ENCODE assay signal across 17 cellular contexts in genomic region chr12:127509066-127509778, GRCh38.
DNase-seq lines count a peak whose midpoint lies in the region; ATAC-seq and TF ChIP-seq lines count a peak whose summit lies in the region.
"Had no signal": no experiment of that assay in that cellular context is flagged by ENCODE, and none has a peak within 500 bp of the region (broad histone marks: within the 10 kb centered on the region; RNA-seq: fewer than 3 reads in every experiment).

No MANE protein-coding gene starts in this region.

- peak overlapping the region; percentile 76 for H4K91ac ChIP-seq in IMR-90 (ENCODE audit: insufficient read depth, low read depth, low read length)

- peaks cover 5% of the 10 kb centered on the region for H3K9me3 Mint-ChIP-seq in activated CD4-positive, alpha-beta T cell treated with anti-CD3 and anti-CD28 coated beads, Interleukin-2, amount 10 ng/mL, durations not matched to agents 7 days and 5 days

- H4K5ac ChIP-seq in IMR-90 (ENCODE audit: low read depth, low read length), result 0 out of 2 replicates have a peak overlapping the region, but pooled peaks have one; percentile 30

- no peaks in the 10 kb centered on the region for H3K27me3 Mint-ChIP-seq in activated CD4-positive, alpha-beta T cell treated with anti-CD3 and anti-CD28 coated beads, Interleukin-2, amount 10 ng/mL, durations not matched to agents 7 days and 5 days

- peak overlapping the region; percentile 72 for H2BK20ac ChIP-seq in IMR-90 (ENCODE audit: low read depth, low read length)

- H3K4me3 ChIP-seq in AG09309 (ENCODE audit: control insufficient read depth, low read depth, low read length) (no peak overlapping the region), IMR-90 (ENCODE audit: insufficient read depth, low read depth, low read length) (no peak overlapping the region)

- no peak overlapping the region for H3K9ac ChIP-seq in IMR-90 (ENCODE audit: low read depth, low read length)

- no peak overlapping the region for H3K4me3 Mint-ChIP-seq in activated CD4-positive, alpha-beta T cell treated with anti-CD3 and anti-CD28 coated beads, Interleukin-2, amount 10 ng/mL, durations not matched to agents 7 days and 5 days
- H3K4me3 Mint-ChIP-seq: activated CD8-positive, alpha-beta T cell treated with anti-CD3 and anti-CD28 coated beads, Interleukin-2, amount 10 ng/mL, durations not matched to agents 7 days and 5 days had no signal

- no peaks in the 10 kb centered on the region for H3K36me3 ChIP-seq in IMR-90 (ENCODE audit: control insufficient read depth, insufficient read depth, low read length)

- no TSS peak for BruUV-seq in IMR-90 (replicated peaks; lab: Mats Ljungman, UMichigan)

- no peaks in the 10 kb centered on the region for H3K79me1 ChIP-seq in IMR-90 (ENCODE audit: low read depth in 1 of 2, low read length in 2 of 2)

- dilution Hi-C loops in IMR-90 (cut with HindIII; ENCODE audit: low sequenced_read_pairs, unreplicated experiment), result no loop called here

- H3K4me1 Mint-ChIP-seq in activated CD4-positive, alpha-beta T cell treated with anti-CD3 and anti-CD28 coated beads, Interleukin-2, amount 10 ng/mL, durations not matched to agents 7 days and 5 days, result no peaks in the 10 kb centered on the region

- WGBS in IMR-90 (ENCODE audit: extremely low coverage in 2 of 2, insufficient read length in 1 of 2), 2 experiments, result no CpG with 5 or more reads among the region's 6 CpGs

- TF ChIP-seq RAD21 in IMR-90 (IDR thresholded peaks at IDR 0.05; ENCODE audit: low read length), result no peak

- H2BK15ac ChIP-seq in IMR-90 (ENCODE audit: low read depth, low read length), result no peak overlapping the region; the same call in 2 of the 3 replicates

- H4K8ac ChIP-seq in IMR-90 (ENCODE audit: low read depth in 2 of 2, low read length in 2 of 2), result peak overlapping the region in 1 of 2 experiments; percentile 28; a peak in 1 of 4 replicates

- 0 out of 2 replicates have a peak overlapping the region, but pooled peaks have one; percentile 12 for H3K4me2 ChIP-seq in IMR-90 (ENCODE audit: low read depth, low read length)

- H3K9me3 ChIP-seq in IMR-90 (ENCODE audit: control insufficient read depth, insufficient read depth, low read length), result peaks cover 3% of the 10 kb centered on the region

- peak overlapping the region; percentile 94 for H3K18ac ChIP-seq in IMR-90 (ENCODE audit: low read depth, low read length)

- no peaks in the 10 kb centered on the region for H4K20me1 ChIP-seq in IMR-90 (ENCODE audit: insufficient read depth, low read length)

- H2BK5ac ChIP-seq in IMR-90 (ENCODE audit: low read depth, low read length, poor library complexity, severe bottlenecking), result peak overlapping the region; percentile 87

- peaks cover 3% of the 10 kb centered on the region; the same call in 1 of the 2 replicates for H3K4me1 ChIP-seq in IMR-90 (ENCODE audit: control insufficient read depth, insufficient read depth, low read length)

- H3K36me3 Mint-ChIP-seq in activated CD4-positive, alpha-beta T cell treated with anti-CD3 and anti-CD28 coated beads, Interleukin-2, amount 10 ng/mL, durations not matched to agents 7 days and 5 days (ENCODE audit: low read depth), result no peaks in the 10 kb centered on the region

- peak overlapping the region; percentile 52 for H3K4ac ChIP-seq in IMR-90 (ENCODE audit: low read depth, low read length)

- TF ChIP-seq POLR2A in IMR-90 (IDR thresholded peaks at IDR 0.05; ENCODE audit: low read depth, low read length), result no peak

- intact Hi-C loops in IMR-90 (cut with micrococcal nuclease), result no loop called here

- peak overlapping the region; percentile 45 for H2AK9ac ChIP-seq in IMR-90 (replicated peaks; ENCODE audit: low read depth, low read length, poor library complexity)

- H3K23ac ChIP-seq in IMR-90 (ENCODE audit: low read depth, low read length), result no peak overlapping the region

- H2AFZ ChIP-seq in IMR-90 (replicated peaks; ENCODE audit: low read length, poor library complexity), result peak overlapping the region; percentile 56

- in situ Hi-C loops in IMR-90 (cut with MboI; ENCODE audit: low sequenced_read_pairs), result no loop called here

- peak overlapping the region; percentile 19 for H3K27ac ChIP-seq in IMR-90 (ENCODE audit: insufficient read depth, low read length)
- H3K27ac ChIP-seq: VCaP had no signal

- no peak for TF ChIP-seq CTCF in AG09309 (IDR thresholded peaks at IDR 0.05; ENCODE audit: control insufficient read depth, insufficient read depth, low read depth, low read length, missing control alignments)
- TF ChIP-seq CTCF in IMR-90 (conservative IDR thresholded peaks at IDR 0.05; ENCODE audit: low read depth, low read length), result no peak

- peak overlapping the region; percentile 59 for H2BK120ac ChIP-seq in IMR-90 (ENCODE audit: low read depth, low read length)

- peak overlapping the region; percentile 70; the same call in 1 of the 2 replicates for H2AK5ac ChIP-seq in IMR-90 (ENCODE audit: low read depth, low read length)

- no peaks in the 10 kb centered on the region for H3K27me3 ChIP-seq in IMR-90 (ENCODE audit: control insufficient read depth, insufficient read depth, low read length)

- no peak overlapping the region for H3K27ac Mint-ChIP-seq in activated CD4-positive, alpha-beta T cell treated with anti-CD3 and anti-CD28 coated beads, Interleukin-2, amount 10 ng/mL, durations not matched to agents 7 days and 5 days
- H3K27ac Mint-ChIP-seq: activated CD8-positive, alpha-beta T cell treated with anti-CD3 and anti-CD28 coated beads, Interleukin-2, amount 10 ng/mL, durations not matched to agents 7 days and 5 days had no signal

- H3K14ac ChIP-seq in IMR-90 (replicated peaks; ENCODE audit: low read depth, low read length), result 0 out of 2 replicates have a peak overlapping the region, but pooled peaks have one; percentile 76

- no peaks in the 10 kb centered on the region for H3K9me1 ChIP-seq in IMR-90 (ENCODE audit: insufficient read depth, low read length)

- CTCF ChIA-PET in IMR-90 (lab: Yijun Ruan, JAX), result interaction anchor here (1.7 kb wide), 1 partner anchor 169 kb away, joined by 6 read pairs; no protein-coding TSS in a partner anchor
- CTCF ChIA-PET in activated CD4-positive, alpha-beta T cell treated with anti-CD3 and anti-CD28 coated beads, Interleukin-2, amount 10 ng/mL, durations not matched to agents 7 days and 5 days (lab: Charles Lee), result no interaction called here

- ATAC-seq in IMR-90 (ENCODE audit: low read depth) (peak; percentile 79), GM21825 (IDR thresholded peaks at IDR 0.05; ENCODE audit: unreplicated experiment) (no peak)
- ATAC-seq: activated CD8-positive, alpha-beta T cell treated with anti-CD3 and anti-CD28 coated beads, Interleukin-2, amount 10 ng/mL, durations not matched to agents 7 days and 5 days; esophagus mucosa; left lobe of liver; stimulated activated naive CD8-positive, alpha-beta T cell treated with anti-CD3 and anti-CD28 coated beads, Interleukin-15, Interleukin-2, amounts not matched to agents 100 U/mL and 50 U/mL, for 24 hours had no signal

- H3K56ac ChIP-seq in IMR-90 (ENCODE audit: extremely low read depth, insufficient read depth, low read length), result no peak overlapping the region

- DNase-seq in AG09309 (ENCODE audit: low read depth) (peak; percentile 77), IMR-90 (peak; percentile 89), astrocyte of the hippocampus (ENCODE audit: low read depth, low spot score) (peak; percentile 54), hepatic stellate cell (ENCODE audit: low spot score) (peak; percentile 47), NAMALWA (ENCODE audit: low spot score) (no peak), SK-N-DZ (ENCODE audit: low spot score) (no peak)
- no peak for DNase-seq in activated CD4-positive, alpha-beta T cell treated with anti-CD3 and anti-CD28 coated beads, Interleukin-2, amount 10 ng/mL, durations not matched to agents 7 days and 5 days
- DNase-seq: activated CD8-positive, alpha-beta T cell treated with anti-CD3 and anti-CD28 coated beads, Interleukin-2, amount 10 ng/mL, durations not matched to agents 7 days and 5 days; anterior cingulate cortex; NCI-H146; stimulated activated CD4-positive, alpha-beta T cell treated with anti-CD3 and anti-CD28 coated beads, Interleukin-12 subunit alpha, Interleukin-12 subunit beta, amount 100 ng/mL, for 4 hours; stimulated activated naive CD8-positive, alpha-beta T cell treated with anti-CD3 and anti-CD28 coated beads, Interleukin-15, Interleukin-2, amounts not matched to agents 100 U/mL and 50 U/mL, for 24 hours; SW 1271 had no signal

- POLR2A ChIA-PET in IMR-90 (lab: Charles Lee; ENCODE audit: unreplicated experiment), result no interaction called here
- POLR2A ChIA-PET in activated CD4-positive, alpha-beta T cell treated with anti-CD3 and anti-CD28 coated beads, Interleukin-2, amount 10 ng/mL, durations not matched to agents 7 days and 5 days (lab: Charles Lee), result no interaction called here

TF ChIP-seq in IMR-90, 13 proteins besides CTCF, POLR2A, EP300 and RAD21:
- no peak for TF ChIP-seq CHD1 (IDR thresholded peaks at IDR 0.05; ENCODE audit: low read depth, low read length)
- TF ChIP-seq BHLHE40 (IDR thresholded peaks at IDR 0.05; ENCODE audit: low read depth, low read length), result peak; percentile 61; the same call in 1 of the 2 replicates

Comparison
In these comparisons a context has a peak if more than half of its experiments do, and no peak if none do; other contexts are left out.
1. DNase-seq: peak in AG09309 (single experiment), IMR-90 (single experiment), astrocyte of the hippocampus (single experiment) and hepatic stellate cell (single experiment); none in NAMALWA (single experiment), activated CD4-positive, alpha-beta T cell treated with anti-CD3 and anti-CD28 coated beads, Interleukin-2, amount 10 ng/mL, durations not matched to agents 7 days and 5 days (single experiment) and SK-N-DZ (single experiment).